In the genomic region with DNA sequence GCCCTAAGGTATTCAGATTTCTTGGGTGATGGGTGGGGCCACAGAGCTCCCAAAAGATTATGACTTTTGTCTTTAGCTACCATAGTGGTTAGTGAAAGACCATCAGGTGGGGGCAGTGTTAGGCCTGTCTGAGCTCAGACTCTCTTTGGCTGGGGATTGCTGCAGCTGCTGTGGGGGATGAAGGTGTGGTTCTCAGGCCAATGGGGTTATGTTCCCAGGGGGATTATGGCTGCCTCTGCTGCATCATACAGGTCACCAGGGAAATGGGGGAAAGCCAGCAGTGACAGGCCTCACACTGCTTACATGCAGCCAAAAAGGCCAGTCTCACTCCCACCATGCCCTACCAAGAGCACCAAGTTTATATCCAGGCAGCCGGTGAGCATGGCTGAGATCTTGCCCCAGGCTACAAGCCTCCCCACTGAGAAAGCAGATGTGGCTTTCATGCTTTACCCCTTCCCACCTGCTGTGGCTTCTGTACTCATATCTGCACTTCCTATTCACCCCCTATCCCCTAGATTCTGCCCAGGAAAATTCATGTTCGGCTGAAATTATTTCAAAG, we compare ENCODE assay signal across 11 cellular contexts. TPM values are rescaled to one million over a fixed set of nuclear protein-coding genes. Genes with fewer than 3 reads are reported as not detected.
A peak's percentile ranks its signal among the peaks of the same experiment; 100 is the strongest.
DNase-seq lines count a peak whose midpoint lies in the region; ATAC-seq, FAIRE-seq and TF ChIP-seq lines count a peak whose summit lies in the region.
"Had no signal": no experiment of that assay in that cellular context is flagged by ENCODE, and none has a peak within 500 bp of the region (broad histone marks: within the 10 kb centered on the region; RNA-seq: fewer than 3 reads in every experiment).

No MANE protein-coding gene starts in this region.

- H3K79me1 ChIP-seq in mesenchymal stem cell (replicated peaks; ENCODE audit: low read length, poor library complexity, severe bottlenecking): no peaks in the 10 kb centered on the region

- TF ChIP-seq CTCF in GM12878 (IDR thresholded peaks at IDR 0.05 in 2 of 3, conservative IDR thresholded peaks at IDR 0.05 in 1 of 3; ENCODE audit: control insufficient read depth in 2 of 3, extremely low read depth in 1 of 3, insufficient read depth in 1 of 3, low read depth in 3 of 3, low read length in 3 of 3): peak in 2 of 3 experiments; percentile 21 to 40; a peak in 3 of 6 replicates

- no peak overlapping the region for H3K9ac ChIP-seq in GM12878 (ENCODE audit: control insufficient read depth, insufficient read depth, low read length)
- H3K9ac ChIP-seq in mesenchymal stem cell (ENCODE audit: low read length): no peak overlapping the region

- POLR2A ChIA-PET in GM12878 (lab: Charles Lee): interaction anchor here (0.9 to 1.8 kb wide), 3 partner anchors 70 to 493 kb away, joined by 3 to 6 read pairs (median 3); a partner anchor contains a TSS

- DNase-seq in GM12878 (ENCODE audit: low read depth, low spot score): peak; percentile 48
- DNase-seq in NOMO-1 treated with dmso at 0.1 percent for 144 hours (lab: John Stamatoyannopoulos, UW; ENCODE audit: unreplicated experiment): no peak
- DNase-seq in mesenchymal stem cell: no peak
- DNase-seq in NCI-H2107 (lab: John Stamatoyannopoulos, UW): no peak
- DNase-seq in left lobe of liver (ENCODE audit: low spot score): no peak
- DNase-seq: activated CD4-positive, alpha-beta memory T cell treated with anti-CD3 and anti-CD28 coated beads for 36 hours; glutamatergic neuron; thyroid gland had no signal

- RAD21 ChIA-PET in GM12878 (lab: Charles Lee; ENCODE audit: unreplicated experiment): interaction anchor here (0.6 to 2.2 kb wide), 18 partner anchors 8 to 511 kb away, joined by 3 to 18 read pairs (median 6); a partner anchor contains a TSS

- SMC1A ChIA-PET in GM12878 (lab: Charles Lee; ENCODE audit: uncharacterized antibody, unreplicated experiment): interaction anchor here (0.7 to 3.2 kb wide), 24 partner anchors 8 to 489 kb away, joined by 3 to 26 read pairs (median 6); a partner anchor contains a TSS

- H3K4me3 ChIP-seq in GM12878: no peak overlapping the region
- H3K4me3 ChIP-seq in mesenchymal stem cell (ENCODE audit: insufficient read depth in 1 of 2, low read depth in 1 of 2, low read length in 2 of 2): no peak overlapping the region
- H3K4me3 ChIP-seq: thyroid gland had no signal

- peaks cover 9% of the 10 kb centered on the region for H3K9me3 ChIP-seq in GM12878 (replicated peaks; ENCODE audit: control insufficient read depth, insufficient read depth, low read length)
- H3K9me3 ChIP-seq in mesenchymal stem cell (ENCODE audit: control insufficient read depth, low read length): no peaks in the 10 kb centered on the region
- H3K9me3 ChIP-seq: thyroid gland had no signal

- peak; percentile 57; the same call in 1 of the 2 replicates for TF ChIP-seq RAD21 in GM12878 (IDR thresholded peaks at IDR 0.05; ENCODE audit: insufficient read depth, low read depth, low read length)

- H2AFZ ChIP-seq in GM12878 (ENCODE audit: control insufficient read depth, low read depth, low read length) (no peak overlapping the region; the same call in 1 of the 2 replicates), mesenchymal stem cell (ENCODE audit: low read depth, low read length) (no peak overlapping the region)

- no peak overlapping the region for H2BK15ac ChIP-seq in mesenchymal stem cell (ENCODE audit: low read depth, poor library complexity, severe bottlenecking)

- H3K79me2 ChIP-seq in GM12878 (ENCODE audit: control insufficient read depth, insufficient read depth, low read length): no peaks in the 10 kb centered on the region

- intact Hi-C loops in GM12878 (cut with micrococcal nuclease; ENCODE audit: unreplicated experiment): loop anchor here (2.0 kb wide), 2 partner anchors 28 to 68 kb away; a partner anchor contains a TSS

- H3K4me1 ChIP-seq in GM12878 (ENCODE audit: control insufficient read depth, insufficient read depth, low read length): peaks cover 10% of the 10 kb centered on the region
- H3K4me1 ChIP-seq in mesenchymal stem cell (ENCODE audit: control insufficient read depth, insufficient read depth, low read depth, low read length): peaks cover 3% of the 10 kb centered on the region
- H3K4me1 ChIP-seq: thyroid gland had no signal

- H3K4me2 ChIP-seq in GM12878 (ENCODE audit: control insufficient read depth, insufficient read depth) (peak overlapping the region; percentile 63), mesenchymal stem cell (ENCODE audit: low read length, poor library complexity, severe bottlenecking) (no peak overlapping the region)

- ATAC-seq in GM18520 (IDR thresholded peaks at IDR 0.05; ENCODE audit: unreplicated experiment): peak; percentile 84
- ATAC-seq in GM21717 (IDR thresholded peaks at IDR 0.05; ENCODE audit: unreplicated experiment): peak; percentile 88
- peak; percentile 80 for ATAC-seq in HG03342 (IDR thresholded peaks at IDR 0.05; ENCODE audit: unreplicated experiment)
- ATAC-seq in GM12878: peak; percentile 93
- no peak for ATAC-seq in left lobe of liver

- H3K23ac ChIP-seq in mesenchymal stem cell (ENCODE audit: low read length in 2 of 2): no peak overlapping the region

- H3K4ac ChIP-seq in mesenchymal stem cell (ENCODE audit: low read depth in 1 of 2, low read length in 2 of 2): no peak overlapping the region

- H3K36me3 ChIP-seq in GM12878 (ENCODE audit: control insufficient read depth in 2 of 2, insufficient read depth in 2 of 2, low read length in 1 of 2) (no peaks in the 10 kb centered on the region), mesenchymal stem cell (ENCODE audit: control insufficient read depth in 1 of 2, insufficient read depth in 2 of 2, low read depth in 1 of 2, low read length in 2 of 2) (no peaks in the 10 kb centered on the region)
- H3K36me3 ChIP-seq: thyroid gland had no signal

- TF ChIP-seq POLR2A in GM12878 (IDR thresholded peaks at IDR 0.05; ENCODE audit: low read depth, low read length): no peak

- peak; percentile 66 to 72; a peak in 2 of 4 replicates for TF ChIP-seq EP300 in GM12878 (IDR thresholded peaks at IDR 0.05; ENCODE audit: borderline replicate concordance in 1 of 2, control insufficient read depth in 1 of 2, low read depth in 2 of 2, low read length in 2 of 2)

- BruUV-seq in GM12878 (replicated peaks; lab: Mats Ljungman, UMichigan): no TSS peak

- no peak overlapping the region for H3K14ac ChIP-seq in mesenchymal stem cell (ENCODE audit: low read length in 2 of 2)

- no peak overlapping the region for H4K8ac ChIP-seq in mesenchymal stem cell (ENCODE audit: low read length)

- CTCF ChIA-PET in GM12878 (lab: Yijun Ruan, JAX): interaction anchor here (0.9 to 5.4 kb wide), 27 partner anchors 8 to 510 kb away, joined by 3 to 46 read pairs (median 6); a partner anchor contains a TSS

- no peak overlapping the region for H2AK5ac ChIP-seq in mesenchymal stem cell (ENCODE audit: low read length, severe bottlenecking)

- no peak for FAIRE-seq in GM12878 (lab: Jason Lieb, UNC)

- no peak overlapping the region for H2BK120ac ChIP-seq in mesenchymal stem cell (ENCODE audit: low read depth, low read length)

- H4K20me1 ChIP-seq in GM12878 (ENCODE audit: control insufficient read depth, insufficient read depth): no peaks in the 10 kb centered on the region

- no peak overlapping the region for H2BK5ac ChIP-seq in mesenchymal stem cell (ENCODE audit: low read depth, low read length, poor library complexity, severe bottlenecking)

- H3K27ac ChIP-seq in GM12878 (ENCODE audit: control insufficient read depth, insufficient read depth) (peak overlapping the region; percentile 40; the same call in 1 of the 2 replicates), mesenchymal stem cell (ENCODE audit: low read length, poor library complexity, severe bottlenecking) (no peak overlapping the region)
- H3K27ac ChIP-seq: thyroid gland had no signal

- H2BK12ac ChIP-seq in mesenchymal stem cell (ENCODE audit: low read length in 2 of 2): no peak overlapping the region

- H3K27me3 ChIP-seq in GM12878 (replicated peaks in 1 of 2; ENCODE audit: control insufficient read depth in 2 of 2, insufficient read depth in 2 of 2, low read length in 1 of 2) (no peaks in the 10 kb centered on the region), mesenchymal stem cell (ENCODE audit: control insufficient read depth in 1 of 2, insufficient read depth in 1 of 2, low read length in 2 of 2) (peaks cover 0 to 10% of the 10 kb centered on the region in 2 experiments)
- H3K27me3 ChIP-seq: thyroid gland had no signal

- no peak overlapping the region for H3K18ac ChIP-seq in mesenchymal stem cell (ENCODE audit: low read depth in 1 of 2, low read length in 2 of 2)

- no peak overlapping the region for H4K91ac ChIP-seq in mesenchymal stem cell (ENCODE audit: low read length)

- 3% methylated on average over 2 of the region's 2 CpGs for WGBS in GM12878 (ENCODE audit: insufficient coverage, insufficient replicate concordance, low lambda C conversion rate, missing lambda C conversion rate)
- 86% methylated on average over 2 of the region's 2 CpGs for WGBS in mesenchymal stem cell

- in situ Hi-C loops in GM12878 (cut with MboI): no loop called here

RNA-seq across cellular contexts. Expression of a gene that starts 24.8 kb away (rescaled TPM):
- 12.1 and 12.9 TPM in 2 replicates for total RNA-seq in GM12878 (2013; cell fraction: nucleolus; rRNA removed)
- total RNA-seq in GM12878 (2014; rRNA removed) (2.3 and 2.6 TPM in 2 replicates), GM12878 (2014; rRNA removed; fragmentation: Illumina TruSeq; extraction: Trizol) (2.2 and 2.8 TPM in 2 replicates), GM12878 (2021) (1.6 and 2.1 TPM in 2 replicates), left lobe of liver (0.50 TPM)
- 0.98 TPM for polyA plus RNA-seq in GM12878 (2011; ENCODE audit: low read depth)
- polyA plus RNA-seq in GM12878 (2011; rRNA removed) (0.76 and 1.2 TPM in 2 replicates), GM12878 (2014; fragmentation: Illumina TruSeq; extraction: Trizol) (0.60 and 1.2 TPM in 2 replicates), GM12878 (2014; fragmentation: Nextera tagmentation; extraction: Ambion mirVana) (under 1 TPM; 0.16 to 0.20 TPM), GM12878 (2014; rRNA removed) (0.69 and 1.2 TPM in 2 replicates), GM12878 (2016; fragmentation: Nextera tagmentation; extraction: Ambion mirVana) (under 1 TPM; 0.47 to 0.68 TPM)
- polyA plus RNA-seq in GM12878 (2011; cell fraction: cytosol; rRNA removed): 0.20 and 0.27 TPM in 2 replicates
- 4.3 and 4.7 TPM in 2 replicates for polyA plus RNA-seq in GM12878 (2011; cell fraction: nucleus; rRNA removed)
- 0.58 and 1.3 TPM in 2 replicates for polyA plus RNA-seq in GM12878 (2012)
- polyA minus RNA-seq in GM12878 (2011; rRNA and poly(A)+ RNA removed): 7.1 and 8.1 TPM in 2 replicates
- polyA minus RNA-seq in GM12878 (2011; cell fraction: cytosol; rRNA and poly(A)+ RNA removed): not detected in 2 replicates
- polyA minus RNA-seq in GM12878 (2011; cell fraction: nucleus; rRNA and poly(A)+ RNA removed): 19.9 and 25.2 TPM in 2 replicates
- polyA plus RNA-seq in mesenchymal stem cell (2013, experiment 1 of 2): 0.65 TPM
- polyA plus RNA-seq in mesenchymal stem cell (2013, experiment 2 of 2): 0.51 TPM
